Comparison of ENCODE assay signal across 8 cellular contexts in the genomic region with DNA sequence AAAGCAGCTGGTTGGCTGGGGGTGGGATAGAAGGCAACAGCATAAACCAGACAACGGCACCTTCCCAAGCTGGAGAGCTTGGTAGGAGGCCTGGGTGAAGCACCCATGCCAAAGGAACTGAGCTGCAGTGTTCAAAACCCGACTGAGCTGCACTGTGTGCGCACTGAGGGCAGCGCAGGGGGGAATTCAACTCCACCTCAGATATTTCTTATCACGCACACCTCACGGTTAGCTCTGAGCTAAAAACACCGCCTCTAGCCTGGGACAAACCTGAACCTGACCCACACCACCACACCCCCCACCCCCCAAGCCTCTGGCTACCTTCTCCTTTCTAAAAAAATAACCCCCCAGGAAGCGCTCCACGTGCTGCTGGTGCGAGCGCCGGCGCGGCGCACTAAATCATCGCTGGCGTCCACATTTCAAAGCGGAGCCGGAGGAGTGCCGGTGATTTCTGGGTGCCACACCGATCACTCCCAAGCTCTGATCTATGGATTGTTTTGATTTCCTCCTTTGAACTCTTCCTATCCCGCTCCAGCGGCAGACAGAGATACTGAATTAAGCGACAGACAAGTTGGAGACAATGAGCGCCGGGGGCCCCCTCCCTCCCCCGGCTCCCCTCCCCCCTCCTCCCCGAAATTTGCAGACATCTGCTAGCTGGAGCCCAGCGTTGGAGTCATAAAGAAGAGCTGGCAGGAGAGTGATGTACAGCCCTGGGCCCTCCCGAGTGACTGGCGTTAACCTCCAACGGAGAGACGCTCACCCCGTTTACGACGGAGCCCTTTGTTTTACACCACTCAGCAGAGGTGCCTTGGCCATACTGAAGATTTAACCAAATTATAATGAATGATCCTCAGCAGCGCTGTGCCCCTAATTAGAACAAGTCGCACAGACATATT.
A peak's percentile ranks its signal among the peaks of the same experiment; 100 is the strongest.
DNase-seq lines count a peak whose midpoint lies in the region; ATAC-seq and TF ChIP-seq lines count a peak whose summit lies in the region.

No MANE protein-coding gene starts in this region.

- H3K4me1 Mint-ChIP-seq in mesothelial cell of epicardium, result peaks cover 28% of the 10 kb centered on the region

- peaks cover 38% of the 10 kb centered on the region for H3K27me3 ChIP-seq in AG04450 (ENCODE audit: control insufficient read depth, insufficient read depth, low read length)

- H3K36me3 Mint-ChIP-seq in mesothelial cell of epicardium, result no peaks in the 10 kb centered on the region

- peak overlapping the region; percentile 65 for H3K4me3 Mint-ChIP-seq in mesothelial cell of epicardium

- H3K9me3 ChIP-seq in AG04450 (ENCODE audit: control insufficient read depth, insufficient read depth, low read length), result no peaks in the 10 kb centered on the region

- CTCF ChIA-PET in AG04450 (lab: Charles Lee), result interaction anchor here (0.6 to 4.9 kb wide), 10 partner anchors 15 to 762 kb away, joined by 3 to 55 read pairs (median 4); a partner anchor contains a TSS

- H3K27me3 Mint-ChIP-seq in mesothelial cell of epicardium (ENCODE audit: low read depth), result peaks cover 43% of the 10 kb centered on the region

- DNase-seq in AG04450 (ENCODE audit: low read depth, low spot score) (no peak), LHCN-M2 (ENCODE audit: low read depth) (peak; percentile 41), ecto neural progenitor cell (ENCODE audit: low spot score) (peak; percentile 65), mesothelial cell of epicardium (ENCODE audit: low spot score in 2 of 2, unreplicated experiment in 2 of 2) (peak in 1 of 2 experiments; percentile 52), HT-29 (ENCODE audit: low spot score) (no peak), mesenteric fat pad (ENCODE audit: low spot score) (no peak)

- peak overlapping the region; percentile 90 for H3K27ac Mint-ChIP-seq in mesothelial cell of epicardium

- POLR2A ChIA-PET in AG04450 (lab: Yijun Ruan, JAX), result interaction anchor here (0.6 kb wide), 1 partner anchor 36 kb away, joined by 3 read pairs; no protein-coding TSS in a partner anchor

- TF ChIP-seq CTCF in AG04450 (IDR thresholded peaks at IDR 0.05; ENCODE audit: low read depth, low read length), result no peak
- no peak for TF ChIP-seq CTCF in mesothelial cell of epicardium (IDR thresholded peaks at IDR 0.05; ENCODE audit: unreplicated experiment)

- H3K4me3 ChIP-seq in AG04450 (ENCODE audit: low read depth, low read length), result peak overlapping the region; percentile 34

- ATAC-seq in HG02884 (IDR thresholded peaks at IDR 0.05; ENCODE audit: unreplicated experiment) (no peak), HG03175 (IDR thresholded peaks at IDR 0.05; ENCODE audit: unreplicated experiment) (no peak)

- no peaks in the 10 kb centered on the region for H3K9me3 Mint-ChIP-seq in mesothelial cell of epicardium

- H3K27ac ChIP-seq in AG04450 (ENCODE audit: low read depth, low read length), result no peak overlapping the region

Comparison
In these comparisons a context has a peak if more than half of its experiments do, and no peak if none do; other contexts are left out.
1. DNase-seq: peak in LHCN-M2 (single experiment) and ecto neural progenitor cell (single experiment); none in AG04450 (single experiment), HT-29 (single experiment) and mesenteric fat pad (single experiment).